Comparison of ENCODE assay signal across 15 cellular contexts in the genomic region with DNA sequence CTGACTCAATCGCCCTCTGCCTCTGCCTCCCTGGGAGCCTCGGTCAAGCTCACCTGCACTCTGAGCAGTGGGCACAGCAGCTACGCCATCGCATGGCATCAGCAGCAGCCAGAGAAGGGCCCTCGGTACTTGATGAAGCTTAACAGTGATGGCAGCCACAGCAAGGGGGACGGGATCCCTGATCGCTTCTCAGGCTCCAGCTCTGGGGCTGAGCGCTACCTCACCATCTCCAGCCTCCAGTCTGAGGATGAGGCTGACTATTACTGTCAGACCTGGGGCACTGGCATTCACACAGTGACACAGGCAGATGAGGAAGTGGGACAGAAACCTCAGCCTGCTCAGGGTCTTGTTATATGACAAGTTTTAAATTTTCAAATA. TPM values are rescaled to one million over a fixed set of nuclear protein-coding genes. Genes with fewer than 3 reads are reported as not detected.
A peak's percentile ranks its signal among the peaks of the same experiment; 100 is the strongest.
DNase-seq lines count a peak whose midpoint lies in the region; ATAC-seq, FAIRE-seq and TF ChIP-seq lines count a peak whose summit lies in the region.
"Had no signal": no experiment of that assay in that cellular context is flagged by ENCODE, and none has a peak within 500 bp of the region (broad histone marks: within the 10 kb centered on the region; RNA-seq: fewer than 3 reads in every experiment).

No MANE protein-coding gene starts in this region.

- no peak overlapping the region for H3K4ac ChIP-seq in IMR-90 (ENCODE audit: low read depth, low read length)

- no peak overlapping the region for H2BK15ac ChIP-seq in IMR-90 (ENCODE audit: low read depth, low read length)

- no peak overlapping the region for H3K56ac ChIP-seq in IMR-90 (ENCODE audit: extremely low read depth, insufficient read depth, low read length)

- FAIRE-seq in HepG2 (lab: Jason Lieb, UNC) (no peak), K562 (lab: Jason Lieb, UNC) (no peak)
- FAIRE-seq: A204.1 had no signal

- dilution Hi-C loops in IMR-90 (cut with HindIII; ENCODE audit: low sequenced_read_pairs, unreplicated experiment), result no loop called here

- TF ChIP-seq EP300 in HepG2 (IDR thresholded peaks at IDR 0.05; ENCODE audit: low read depth in 2 of 2, low read length in 2 of 2), result no peak
- TF ChIP-seq EP300 in HepG2 (CRISPR knock-in tag; IDR thresholded peaks at IDR 0.05; ENCODE audit: borderline replicate concordance), result no peak
- no peak for TF ChIP-seq EP300 in K562 (IDR thresholded peaks at IDR 0.05; ENCODE audit: low read length)

- H2BK5ac ChIP-seq in IMR-90 (ENCODE audit: low read depth, low read length, poor library complexity, severe bottlenecking), result no peak overlapping the region

- WGBS in HepG2 (ENCODE audit: low lambda C conversion rate), result 48% methylated on average over 3 of the region's 8 CpGs
- whole genome bisulfite sequencing in right lobe of liver (ENCODE audit: insufficient coverage, low coverage, low lambda C conversion rate, missing lambda C conversion rate), result 89% methylated on average over 5 of the region's 8 CpGs
- 71% methylated on average over 2 of the region's 8 CpGs; no CpG with 5 or more reads in 1 of the 2 experiments for WGBS in IMR-90 (ENCODE audit: extremely low coverage in 2 of 2, insufficient read length in 1 of 2), 2 experiments
- WGBS in K562 (ENCODE audit: insufficient coverage, low coverage, missing lambda C conversion rate), result 18% methylated on average over 8 of the region's 8 CpGs
- 63 to 65% methylated on average over 8 of the region's 8 CpGs for WGBS in aorta, 2 donors

- H4K5ac ChIP-seq in IMR-90 (ENCODE audit: low read depth, low read length), result no peak overlapping the region

- H3K9ac ChIP-seq in HepG2 (ENCODE audit: insufficient read depth, low read depth, low read length) (no peak overlapping the region), IMR-90 (ENCODE audit: low read depth, low read length) (no peak overlapping the region), K562 (ENCODE audit: insufficient read depth in 1 of 2, low read depth in 2 of 2, low read length in 2 of 2) (peak overlapping the region in 1 of 2 experiments; percentile 12; a peak in 2 of 4 replicates)
- H3K9ac ChIP-seq: neural progenitor cell had no signal

- H3K79me1 ChIP-seq in IMR-90 (ENCODE audit: low read depth in 1 of 2, low read length in 2 of 2), result no peaks in the 10 kb centered on the region

- no peaks in the 10 kb centered on the region for H3K9me3 ChIP-seq in HepG2 (ENCODE audit: low read length)
- H3K9me3 ChIP-seq in right lobe of liver, result no peaks in the 10 kb centered on the region
- H3K9me3 ChIP-seq in IMR-90 (ENCODE audit: control insufficient read depth, insufficient read depth, low read length), result no peaks in the 10 kb centered on the region
- no peaks in the 10 kb centered on the region for H3K9me3 ChIP-seq in K562 (replicated peaks; ENCODE audit: control insufficient read depth, insufficient read depth, low read depth, low read length)
- no peaks in the 10 kb centered on the region for H3K9me3 ChIP-seq in aorta (ENCODE audit: control insufficient read depth, low read length)
- H3K9me3 ChIP-seq: thyroid gland had no signal

- no peak overlapping the region for H3K18ac ChIP-seq in IMR-90 (ENCODE audit: low read depth, low read length)

- POLR2A ChIA-PET in HepG2 (lab: Yijun Ruan, JAX) (no interaction called here), IMR-90 (lab: Charles Lee; ENCODE audit: unreplicated experiment) (no interaction called here), K562 (lab: Yijun Ruan, JAX) (interaction anchor here (0.5 to 7.9 kb wide), 23 partner anchors 10 to 457 kb away, joined by 3 to 88 read pairs (median 4); a partner anchor contains a TSS)
- POLR2A ChIA-PET in activated CD4-positive, alpha-beta T cell treated with anti-CD3 and anti-CD28 coated beads, Interleukin-2, amount 10 ng/mL, durations not matched to agents 7 days and 5 days (lab: Charles Lee), result interaction anchor here (0.6 kb wide), 1 partner anchor 105 kb away, joined by 3 read pairs; no protein-coding TSS in a partner anchor

- H3K27ac ChIP-seq in HepG2 (ENCODE audit: extremely low read length, insufficient read depth, low read length) (no peak overlapping the region), right lobe of liver (no peak overlapping the region), IMR-90 (ENCODE audit: insufficient read depth, low read length) (no peak overlapping the region), K562 (ENCODE audit: extremely low read depth, low read depth, low read length) (no peak overlapping the region), aorta (ENCODE audit: low read depth in 1 of 2, low read length in 2 of 2) (no peak overlapping the region)
- H3K27ac ChIP-seq: neural progenitor cell, thyroid gland had no signal

- BruUV-seq in HepG2 (replicated peaks; lab: Mats Ljungman, UMichigan) (no TSS peak), IMR-90 (replicated peaks; lab: Mats Ljungman, UMichigan) (no TSS peak), K562 (replicated peaks; lab: Mats Ljungman, UMichigan) (no TSS peak)

- H3K27ac Mint-ChIP-seq in activated CD4-positive, alpha-beta T cell treated with anti-CD3 and anti-CD28 coated beads, Interleukin-2, amount 10 ng/mL, durations not matched to agents 7 days and 5 days, result no peak overlapping the region
- H3K27ac Mint-ChIP-seq: immature natural killer cell, neural progenitor cell had no signal

- no peak overlapping the region for H2BK120ac ChIP-seq in IMR-90 (ENCODE audit: low read depth, low read length)

- no peak for TF ChIP-seq RAD21 in HepG2 (CRISPR knock-in tag; IDR thresholded peaks at IDR 0.05)
- no peak for TF ChIP-seq RAD21 in IMR-90 (IDR thresholded peaks at IDR 0.05; ENCODE audit: low read length)
- TF ChIP-seq RAD21 in K562 (CRISPR knock-in tag; conservative IDR thresholded peaks at IDR 0.05 in 1 of 2, IDR thresholded peaks at IDR 0.05 in 1 of 2), result no peak

- no peak overlapping the region for H4K8ac ChIP-seq in IMR-90 (ENCODE audit: low read depth in 2 of 2, low read length in 2 of 2)

- 0 out of 2 replicates have a peak overlapping the region, but pooled peaks have one; percentile 51 for H2AK5ac ChIP-seq in IMR-90 (ENCODE audit: low read depth, low read length)

- H3K79me2 ChIP-seq in HepG2 (ENCODE audit: insufficient read depth, low read length) (no peaks in the 10 kb centered on the region), K562 (ENCODE audit: control insufficient read depth, insufficient read depth, low read length) (no peaks in the 10 kb centered on the region)

- H3K4me1 Mint-ChIP-seq in activated CD4-positive, alpha-beta T cell treated with anti-CD3 and anti-CD28 coated beads, Interleukin-2, amount 10 ng/mL, durations not matched to agents 7 days and 5 days, result no peaks in the 10 kb centered on the region
- H3K4me1 Mint-ChIP-seq: immature natural killer cell had no signal

- H3K27me3 ChIP-seq in HepG2 (ENCODE audit: control insufficient read depth in 1 of 2, insufficient read depth in 2 of 2, low read length in 2 of 2), result peaks cover 0 to 18% of the 10 kb centered on the region in 2 experiments; a peak in 2 of 5 replicates
- H3K27me3 ChIP-seq in right lobe of liver, result no peaks in the 10 kb centered on the region
- H3K27me3 ChIP-seq in IMR-90 (ENCODE audit: control insufficient read depth, insufficient read depth, low read length), result no peaks in the 10 kb centered on the region; the same call in 1 of the 2 replicates
- H3K27me3 ChIP-seq in K562 (ENCODE audit: control insufficient read depth in 2 of 2, insufficient read depth in 2 of 2, low read length in 2 of 2), result peaks cover 13 to 43% of the 10 kb centered on the region in 2 experiments; a peak in 4 of 5 replicates
- H3K27me3 ChIP-seq in aorta (ENCODE audit: control insufficient read depth in 1 of 2, insufficient read depth in 2 of 2, low read length in 1 of 2), result no peaks in the 10 kb centered on the region
- H3K27me3 ChIP-seq: thyroid gland had no signal

- H2AFZ ChIP-seq in HepG2 (ENCODE audit: low read length) (no peak overlapping the region), IMR-90 (replicated peaks; ENCODE audit: low read length, poor library complexity) (peak overlapping the region; percentile 70), K562 (ENCODE audit: low read depth, low read length) (peak overlapping the region; percentile 58)
- H2AFZ ChIP-seq: neural progenitor cell had no signal

- in situ Hi-C loops in HepG2 (cut with HindIII; ENCODE audit: extremely low pct_ligation_motif_present, low pct_unique_long_range_greater_than_20kb), result no loop called here
- in situ Hi-C loops in IMR-90 (cut with MboI; ENCODE audit: low sequenced_read_pairs), result no loop called here
- in situ Hi-C loops in K562 (cut with MboI), result no loop called here
- in situ Hi-C loops in ACHN (cut with HindIII; ENCODE audit: low pct_ligation_motif_present, low pct_unique_long_range_greater_than_20kb, low sequenced_read_pairs), result no loop called here

- H3K36me3 Mint-ChIP-seq in activated CD4-positive, alpha-beta T cell treated with anti-CD3 and anti-CD28 coated beads, Interleukin-2, amount 10 ng/mL, durations not matched to agents 7 days and 5 days (ENCODE audit: low read depth), result no peaks in the 10 kb centered on the region
- H3K36me3 Mint-ChIP-seq: immature natural killer cell, neural progenitor cell had no signal

- H3K14ac ChIP-seq in IMR-90 (replicated peaks; ENCODE audit: low read depth, low read length), result no peak overlapping the region

- TF ChIP-seq CTCF in HepG2 (CRISPR knock-in tag; IDR thresholded peaks at IDR 0.05) (no peak), right lobe of liver (IDR thresholded peaks at IDR 0.05) (no peak), IMR-90 (conservative IDR thresholded peaks at IDR 0.05; ENCODE audit: low read depth, low read length) (no peak), K562 (IDR thresholded peaks at IDR 0.05 in 2 of 3, conservative IDR thresholded peaks at IDR 0.05 in 1 of 3; ENCODE audit: insufficient read depth in 2 of 3, low read depth in 1 of 3, low read length in 3 of 3) (no peak)

- TF ChIP-seq POLR2A in HepG2 (IDR thresholded peaks at IDR 0.05; ENCODE audit: insufficient read depth in 1 of 2, low read depth in 2 of 2, low read length in 2 of 2), result no peak
- no peak for TF ChIP-seq POLR2A in right lobe of liver (IDR thresholded peaks at IDR 0.05)
- no peak for TF ChIP-seq POLR2A in IMR-90 (IDR thresholded peaks at IDR 0.05; ENCODE audit: low read depth, low read length)
- no peak for TF ChIP-seq POLR2A in K562 (conservative IDR thresholded peaks at IDR 0.05)

- H3K27me3 Mint-ChIP-seq in activated CD4-positive, alpha-beta T cell treated with anti-CD3 and anti-CD28 coated beads, Interleukin-2, amount 10 ng/mL, durations not matched to agents 7 days and 5 days, result peaks cover 11% of the 10 kb centered on the region

- H4K20me1 ChIP-seq in HepG2 (ENCODE audit: insufficient read depth, low read length) (no peaks in the 10 kb centered on the region), IMR-90 (ENCODE audit: insufficient read depth, low read length) (no peaks in the 10 kb centered on the region), K562 (replicated peaks; ENCODE audit: control insufficient read depth, insufficient read depth, low read length) (peaks cover 16% of the 10 kb centered on the region; the same call in 1 of the 2 replicates)

- no peak overlapping the region for H2BK20ac ChIP-seq in IMR-90 (ENCODE audit: low read depth, low read length)

- H3K4me2 ChIP-seq in HepG2 (ENCODE audit: low read depth, low read length) (no peak overlapping the region), IMR-90 (ENCODE audit: low read depth, low read length) (no peak overlapping the region), K562 (ENCODE audit: insufficient read depth, low read length) (no peak overlapping the region)
- H3K4me2 ChIP-seq: neural progenitor cell had no signal

- no peak for ATAC-seq in HepG2
- no peak for ATAC-seq in right lobe of liver
- no peak for ATAC-seq in IMR-90 (ENCODE audit: low read depth)
- ATAC-seq in K562, result peak; percentile 8
- peak; percentile 34 for ATAC-seq in aorta (ENCODE audit: low FRiP score)

- DNase-seq in HepG2 (ENCODE audit: low spot score) (no peak), right lobe of liver (no peak), IMR-90 (no peak), K562 (ENCODE audit: extremely low read depth in 1 of 4, low spot score in 3 of 4) (no peak), aorta (no peak), NCI-H1092 (lab: John Stamatoyannopoulos, UW) (no peak), ACHN (no peak)
- DNase-seq in activated CD4-positive, alpha-beta T cell treated with anti-CD3 and anti-CD28 coated beads, Interleukin-2, amount 10 ng/mL, durations not matched to agents 7 days and 5 days, result no peak
- DNase-seq: activated CD4-positive, alpha-beta T cell treated with anti-CD3 and anti-CD28 coated beads, Interleukin-2, amount 50 U/mL, for 48 hours; immature natural killer cell; NCI-H2107; stimulated activated CD8-positive, alpha-beta memory T cell treated with anti-CD3 and anti-CD28 coated beads, Interleukin-4, amount 100 ng/mL, for 48 hours; thyroid gland had no signal

- no peaks in the 10 kb centered on the region for H3K4me1 ChIP-seq in HepG2 (ENCODE audit: insufficient read depth, low read length)
- H3K4me1 ChIP-seq in right lobe of liver, result no peaks in the 10 kb centered on the region
- no peaks in the 10 kb centered on the region; the same call in 1 of the 2 replicates for H3K4me1 ChIP-seq in IMR-90 (ENCODE audit: control insufficient read depth, insufficient read depth, low read length)
- H3K4me1 ChIP-seq in K562 (replicated peaks in 1 of 2; ENCODE audit: control insufficient read depth in 2 of 2, insufficient read depth in 2 of 2, low read length in 2 of 2), result peaks cover 3 to 10% of the 10 kb centered on the region in 2 experiments; a peak in 4 of 5 replicates
- no peaks in the 10 kb centered on the region for H3K4me1 ChIP-seq in aorta (ENCODE audit: control insufficient read depth in 1 of 2, insufficient read depth in 2 of 2, low read length in 2 of 2)
- H3K4me1 ChIP-seq: neural progenitor cell, thyroid gland had no signal

- H2AK9ac ChIP-seq in IMR-90 (replicated peaks; ENCODE audit: low read depth, low read length, poor library complexity), result no peak overlapping the region

- H3K9me1 ChIP-seq in IMR-90 (ENCODE audit: insufficient read depth, low read length) (peaks cover 4% of the 10 kb centered on the region), K562 (ENCODE audit: control insufficient read depth, insufficient read depth, low read length) (no peaks in the 10 kb centered on the region)

- H3K9me3 Mint-ChIP-seq in activated CD4-positive, alpha-beta T cell treated with anti-CD3 and anti-CD28 coated beads, Interleukin-2, amount 10 ng/mL, durations not matched to agents 7 days and 5 days, result no peaks in the 10 kb centered on the region
- H3K9me3 Mint-ChIP-seq: immature natural killer cell, neural progenitor cell had no signal

- intact Hi-C loops in HepG2 (cut with micrococcal nuclease; ENCODE audit: unreplicated experiment) (no loop called here), right lobe of liver (cut with DNase I) (no loop called here), IMR-90 (cut with micrococcal nuclease) (loop anchor here (10.0 kb wide), 1 partner anchor 124 kb away; no protein-coding TSS in a partner anchor), K562 (cut with micrococcal nuclease) (loop anchor here (5.0 to 10.0 kb wide), 2 partner anchors 71 to 394 kb away; no protein-coding TSS in a partner anchor), aorta (cut with DNase I) (no loop called here)

- no peak overlapping the region for H3K23ac ChIP-seq in IMR-90 (ENCODE audit: low read depth, low read length)

- H3K4me3 ChIP-seq in HepG2 (replicated peaks in 1 of 3; ENCODE audit: insufficient read depth in 1 of 3, low read depth in 2 of 3, low read length in 3 of 3), result no peak overlapping the region
- no peak overlapping the region for H3K4me3 ChIP-seq in right lobe of liver
- H3K4me3 ChIP-seq in IMR-90 (ENCODE audit: insufficient read depth, low read depth, low read length), result no peak overlapping the region
- H3K4me3 ChIP-seq in K562, result no peak overlapping the region
- H3K4me3 ChIP-seq in aorta (ENCODE audit: low read length in 2 of 2), result no peak overlapping the region
- H3K4me3 ChIP-seq: neural progenitor cell, thyroid gland had no signal

- H3K36me3 ChIP-seq in HepG2 (replicated peaks in 1 of 2; ENCODE audit: control insufficient read depth in 1 of 2, insufficient read depth in 2 of 2, low read length in 2 of 2) (no peaks in the 10 kb centered on the region), right lobe of liver (no peaks in the 10 kb centered on the region), IMR-90 (ENCODE audit: control insufficient read depth, insufficient read depth, low read length) (no peaks in the 10 kb centered on the region), K562 (ENCODE audit: control insufficient read depth, insufficient read depth, low read length) (no peaks in the 10 kb centered on the region), aorta (ENCODE audit: control insufficient read depth in 1 of 2, insufficient read depth in 2 of 2, low read length in 1 of 2) (no peaks in the 10 kb centered on the region)
- H3K36me3 ChIP-seq: neural progenitor cell, thyroid gland had no signal

- no peak overlapping the region for H4K91ac ChIP-seq in IMR-90 (ENCODE audit: insufficient read depth, low read depth, low read length)

- CTCF ChIA-PET in HepG2 (lab: Yijun Ruan, JAX; ENCODE audit: low intra/inter-chr PET ratio, low total read pairs) (interaction anchor here (1.3 kb wide), 1 partner anchor 164 kb away, joined by 4 read pairs; no protein-coding TSS in a partner anchor), IMR-90 (lab: Yijun Ruan, JAX) (interaction anchor here (0.6 to 1.0 kb wide), 5 partner anchors 12 to 176 kb away, joined by 3 to 5 read pairs (median 3); no protein-coding TSS in a partner anchor), K562 (lab: Yijun Ruan, JAX; ENCODE audit: low intra/inter-chr PET ratio) (interaction anchor here (1.3 to 2.9 kb wide), 5 partner anchors 31 to 175 kb away, joined by 4 to 20 read pairs (median 8); no protein-coding TSS in a partner anchor)
- CTCF ChIA-PET in activated CD4-positive, alpha-beta T cell treated with anti-CD3 and anti-CD28 coated beads, Interleukin-2, amount 10 ng/mL, durations not matched to agents 7 days and 5 days (lab: Charles Lee), result no interaction called here

- no peak overlapping the region for H3K4me3 Mint-ChIP-seq in activated CD4-positive, alpha-beta T cell treated with anti-CD3 and anti-CD28 coated beads, Interleukin-2, amount 10 ng/mL, durations not matched to agents 7 days and 5 days
- H3K4me3 Mint-ChIP-seq: immature natural killer cell, neural progenitor cell had no signal

RNA-seq across cellular contexts. Expression of a gene that starts 48.6 kb away (rescaled TPM):
- total RNA-seq in HepG2 (2016; rRNA removed; fragmentation: Illumina TruSeq; extraction: Trizol) (18.2 and 28.5 TPM in 2 replicates), right lobe of liver (10 to 100 TPM; 13.5 to 20.4 (median 15.6) TPM), IMR-90 (2012; rRNA removed) (19.7 and 23.5 TPM in 2 replicates), K562 (2014; rRNA removed) (168 and 209 TPM in 2 replicates), K562 (2014; rRNA removed; fragmentation: Illumina TruSeq; extraction: Trizol) (70.7 and 93.0 TPM in 2 replicates), K562 (2015; rRNA removed; fragmentation: Illumina TruSeq; extraction: Trizol) (132 and 135 TPM in 2 replicates), K562 (2021) (182 and 188 TPM in 2 replicates), aorta (10 to 100 TPM; 24.8 to 37.2 TPM)
- total RNA-seq in HepG2 (2016; cell fraction: cytosol; rRNA removed; fragmentation: Illumina TruSeq; extraction: Trizol; ENCODE audit: low read depth), result 15.2 and 19.6 TPM in 2 replicates
- total RNA-seq in HepG2 (2016; cell fraction: insoluble cytoplasmic fraction; rRNA removed; fragmentation: Illumina TruSeq; extraction: Trizol), result 16.3 and 26.7 TPM in 2 replicates
- total RNA-seq in HepG2 (2016; cell fraction: membrane; rRNA removed; fragmentation: Illumina TruSeq; extraction: Trizol), result 11.0 and 11.7 TPM in 2 replicates
- 44.1 and 55.2 TPM in 2 replicates for total RNA-seq in HepG2 (2016; cell fraction: nucleus; rRNA removed; fragmentation: Illumina TruSeq; extraction: Trizol)
- polyA plus RNA-seq in HepG2 (2011; rRNA removed) (29.7 and 36.2 TPM in 2 replicates), IMR-90 (2012; rRNA removed) (21.8 and 23.0 TPM in 2 replicates), K562 (2011; rRNA removed) (77.5 and 115 TPM in 2 replicates), K562 (2014; fragmentation: Illumina TruSeq; extraction: Trizol) (112 and 123 TPM in 2 replicates), K562 (2014; fragmentation: Nextera tagmentation; extraction: Ambion mirVana) (10 to 100 TPM in 1 of 2 experiments, 1 to 10 TPM in 1; 3.0 to 11.5 TPM), K562 (2014; rRNA removed) (153 and 161 TPM in 2 replicates), aorta (10 to 100 TPM in 1 of 2 donors, 1 to 10 TPM in 1; 7.4 to 18.2 TPM)
- polyA plus RNA-seq in HepG2 (2011; cell fraction: cytosol; rRNA removed), result 8.8 and 12.0 TPM in 2 replicates
- polyA plus RNA-seq in HepG2 (2011; cell fraction: nucleus; rRNA removed), result 321 and 373 TPM in 2 replicates
- polyA plus RNA-seq in HepG2 (2012), result 22.3 and 45.3 TPM in 2 replicates
- 1.6 and 1.8 TPM in 2 replicates for polyA plus RNA-seq in HepG2 (2016; cell fraction: cytosol; fragmentation: Illumina TruSeq; extraction: Trizol; ENCODE audit: low read depth)
- 13.9 and 14.0 TPM in 2 replicates for polyA plus RNA-seq in HepG2 (2016; cell fraction: insoluble cytoplasmic fraction; fragmentation: Illumina TruSeq; extraction: Trizol; ENCODE audit: low read depth)
- polyA plus RNA-seq in HepG2 (2016; cell fraction: membrane; fragmentation: Illumina TruSeq; extraction: Trizol; ENCODE audit: low read depth), result 2.7 and 2.9 TPM in 2 replicates
- 115 and 122 TPM in 2 replicates for polyA plus RNA-seq in HepG2 (2016; cell fraction: nucleus; fragmentation: Illumina TruSeq; extraction: Trizol; ENCODE audit: insufficient read depth, low read depth)
- polyA minus RNA-seq in HepG2 (2011; rRNA and poly(A)+ RNA removed; ENCODE audit: low replicate concordance), result 29.4 and 31.9 TPM in 2 replicates
- 3.7 and 5.9 TPM in 2 replicates for polyA minus RNA-seq in HepG2 (2011; cell fraction: cytosol; rRNA and poly(A)+ RNA removed)
- polyA minus RNA-seq in HepG2 (2011; cell fraction: nucleus; rRNA and poly(A)+ RNA removed), result 49.7 and 52.4 TPM in 2 replicates
- polyA plus RNA-seq in IMR-90 (2012; cell fraction: cytosol; rRNA removed), result 7.9 and 10.6 TPM in 2 replicates
- 57.4 and 109 TPM in 2 replicates for polyA plus RNA-seq in IMR-90 (2012; cell fraction: nucleus; rRNA removed; ENCODE audit: low replicate concordance)
- total RNA-seq in K562 (2011; cell fraction: chromatin; rRNA removed; ENCODE audit: low replicate concordance), result 654 and 1,271 TPM in 2 replicates
- 667 and 676 TPM in 2 replicates for total RNA-seq in K562 (2011; cell fraction: nucleolus; rRNA removed)
- total RNA-seq in K562 (2011; cell fraction: nucleoplasm; rRNA removed), result 562 and 595 TPM in 2 replicates
- 70.1 and 77.8 TPM in 2 replicates for polyA plus RNA-seq in K562 (2011; cell fraction: cytosol; rRNA removed)
- polyA plus RNA-seq in K562 (2011; cell fraction: nucleus; rRNA removed), result 984 and 1,286 TPM in 2 replicates
- 96.9 and 122 TPM in 2 replicates for polyA plus RNA-seq in K562 (2012)
- polyA minus RNA-seq in K562 (2011; rRNA and poly(A)+ RNA removed), result 98.9 and 108 TPM in 2 replicates
- 76.3 and 79.3 TPM in 2 replicates for polyA minus RNA-seq in K562 (2011; cell fraction: cytosol; rRNA and poly(A)+ RNA removed)
- 248 and 295 TPM in 2 replicates for polyA minus RNA-seq in K562 (2011; cell fraction: nucleus; rRNA and poly(A)+ RNA removed)
- total RNA-seq in activated CD4-positive, alpha-beta T cell treated with anti-CD3 and anti-CD28 coated beads, Interleukin-2, amount 10 ng/mL, durations not matched to agents 7 days and 5 days, result 10 to 100 TPM; 45.6 to 51.6 TPM

Comparison
In these comparisons a context has a peak if more than half of its experiments do, and no peak if none do; other contexts are left out.
1. ATAC-seq: peak in K562 (single experiment) and aorta (single experiment); none in HepG2 (single experiment), right lobe of liver (0 of 4) and IMR-90 (single experiment).
2. POLR2A ChIA-PET loops: an anchor here in K562 (0.5 to 7.9 kb wide) and activated CD4-positive, alpha-beta T cell treated with anti-CD3 and anti-CD28 coated beads, Interleukin-2, amount 10 ng/mL, durations not matched to agents 7 days and 5 days (0.6 kb wide); none called in HepG2 and IMR-90.
3. intact Hi-C loops: an anchor here in IMR-90 (10.0 kb wide) and K562 (5.0 to 10.0 kb wide); none called in HepG2, right lobe of liver and aorta.